ENCODE assay signal across 10 cellular contexts in genomic region chr12:123278150-123278627, GRCh38. TPM values are rescaled to one million over a fixed set of nuclear protein-coding genes. Genes with fewer than 3 reads are reported as not detected.
A peak's percentile ranks its signal among the peaks of the same experiment; 100 is the strongest.
DNase-seq lines count a peak whose midpoint lies in the region; ATAC-seq and TF ChIP-seq lines count a peak whose summit lies in the region.
"Had no signal": no experiment of that assay in that cellular context is flagged by ENCODE, and none has a peak within 500 bp of the region (broad histone marks: within the 10 kb centered on the region; RNA-seq: fewer than 3 reads in every experiment).

No MANE protein-coding gene starts in this region.

- intact Hi-C loops in left cardiac atrium (cut with DNase I), result no loop called here
- intact Hi-C loops in Right ventricle myocardium inferior (cut with DNase I), result no loop called here
- intact Hi-C loops in gastrocnemius medialis (cut with DNase I; ENCODE audit: low total_unique reads), result no loop called here

- H3K36me3 ChIP-seq in gastrocnemius medialis, result no peaks in the 10 kb centered on the region

- POLR2A ChIA-PET in activated CD4-positive, alpha-beta memory T cell treated with anti-CD3 and anti-CD28 coated beads, Interleukin-2, amount 10 ng/mL, durations not matched to agents 7 days and 5 days (lab: Charles Lee), result no interaction called here

- in situ Hi-C loops in gastrocnemius medialis (cut with MboI; ENCODE audit: low sequenced_read_pairs in 4 of 4), result no loop called here

- DNase-seq in left cardiac atrium (no peak), Right ventricle myocardium inferior (ENCODE audit: missing footprints) (no peak), gastrocnemius medialis (no peak), NCI-H2029 (lab: John Stamatoyannopoulos, UW) (no peak), NCI-H2171 treated with DMSO at 0.1 percent for 48 hours (lab: John Stamatoyannopoulos, UW) (no peak)
- no peak for DNase-seq in activated CD4-positive, alpha-beta memory T cell treated with anti-CD3 and anti-CD28 coated beads, Interleukin-2, amount 10 ng/mL, durations not matched to agents 7 days and 5 days
- no peak for DNase-seq in activated CD4-positive, alpha-beta T cell treated with anti-CD3 and anti-CD28 coated beads, Interleukin-2, amount 50 U/mL, for 4 hours
- DNase-seq: activated CD4-positive, alpha-beta T cell treated with anti-CD3 and anti-CD28 coated beads for 1 hour had no signal

- H3K4me1 Mint-ChIP-seq in activated CD4-positive, alpha-beta memory T cell treated with anti-CD3 and anti-CD28 coated beads, Interleukin-2, amount 10 ng/mL, durations not matched to agents 7 days and 5 days, result peaks cover 6% of the 10 kb centered on the region

- H3K27me3 ChIP-seq in gastrocnemius medialis, result no peaks in the 10 kb centered on the region

- TF ChIP-seq CTCF in gastrocnemius medialis (IDR thresholded peaks at IDR 0.05 in 4 of 5, conservative IDR thresholded peaks at IDR 0.05 in 1 of 5), result no peak

- CTCF ChIA-PET in activated CD4-positive, alpha-beta memory T cell treated with anti-CD3 and anti-CD28 coated beads, Interleukin-2, amount 10 ng/mL, durations not matched to agents 7 days and 5 days (lab: Charles Lee), result interaction anchor here (0.7 to 1.0 kb wide), 4 partner anchors 27 to 304 kb away, joined by 3 to 6 read pairs (median 4); no protein-coding TSS in a partner anchor

- no peak for TF ChIP-seq POLR2A in gastrocnemius medialis (IDR thresholded peaks at IDR 0.05)

- peak overlapping the region in 1 of 4 donors; percentile 49 for H3K27ac ChIP-seq in gastrocnemius medialis
- H3K27ac ChIP-seq: C4-2B had no signal

- peak; percentile 12 to 29 for ATAC-seq in left cardiac atrium
- no peak for ATAC-seq in Right ventricle myocardium inferior
- peak; percentile 85 for ATAC-seq in HG03135 (IDR thresholded peaks at IDR 0.05; ENCODE audit: unreplicated experiment)
- ATAC-seq in gastrocnemius medialis, result no peak

- no peaks in the 10 kb centered on the region for H3K4me1 ChIP-seq in gastrocnemius medialis

- H3K4me3 ChIP-seq in gastrocnemius medialis, result no peak overlapping the region

- no peaks in the 10 kb centered on the region for H3K36me3 Mint-ChIP-seq in activated CD4-positive, alpha-beta memory T cell treated with anti-CD3 and anti-CD28 coated beads, Interleukin-2, amount 10 ng/mL, durations not matched to agents 7 days and 5 days (ENCODE audit: low read depth)

- H3K4me3 Mint-ChIP-seq in activated CD4-positive, alpha-beta memory T cell treated with anti-CD3 and anti-CD28 coated beads, Interleukin-2, amount 10 ng/mL, durations not matched to agents 7 days and 5 days, result no peak overlapping the region

- H3K9me3 ChIP-seq in gastrocnemius medialis, result no peaks in the 10 kb centered on the region

- H3K27me3 Mint-ChIP-seq in activated CD4-positive, alpha-beta memory T cell treated with anti-CD3 and anti-CD28 coated beads, Interleukin-2, amount 10 ng/mL, durations not matched to agents 7 days and 5 days, result no peaks in the 10 kb centered on the region

- peak overlapping the region; percentile 58 for H3K27ac Mint-ChIP-seq in activated CD4-positive, alpha-beta memory T cell treated with anti-CD3 and anti-CD28 coated beads, Interleukin-2, amount 10 ng/mL, durations not matched to agents 7 days and 5 days

- no peaks in the 10 kb centered on the region for H3K9me3 Mint-ChIP-seq in activated CD4-positive, alpha-beta memory T cell treated with anti-CD3 and anti-CD28 coated beads, Interleukin-2, amount 10 ng/mL, durations not matched to agents 7 days and 5 days

RNA-seq across cellular contexts. Expression of gene CDK2AP1, which starts 6.5 kb away (rescaled TPM):
- total RNA-seq in left cardiac atrium, result 10 to 100 TPM; 96.6 to 97.7 TPM
- total RNA-seq in Right ventricle myocardium inferior, result 74.9 TPM
- total RNA-seq in activated CD4-positive, alpha-beta memory T cell treated with anti-CD3 and anti-CD28 coated beads, Interleukin-2, amount 10 ng/mL, durations not matched to agents 7 days and 5 days, result 10 to 100 TPM; 20.5 to 21.6 TPM
- total RNA-seq in gastrocnemius medialis, result 10 to 100 TPM; 34.2 to 65.7 (median 60.2) TPM

RNA-seq across cellular contexts. Expression of gene MTRFR, which starts 45.0 kb away (rescaled TPM):
- total RNA-seq in left cardiac atrium, result 10 to 100 TPM in 1 of 2 donors, 1 to 10 TPM in 1; 8.1 to 10.9 TPM
- total RNA-seq in Right ventricle myocardium inferior, result 8.1 TPM
- 10 to 100 TPM; 29.9 to 30.0 TPM for total RNA-seq in activated CD4-positive, alpha-beta memory T cell treated with anti-CD3 and anti-CD28 coated beads, Interleukin-2, amount 10 ng/mL, durations not matched to agents 7 days and 5 days
- total RNA-seq in gastrocnemius medialis, result 10 to 100 TPM in 1 of 4 donors, 1 to 10 TPM in 3; 4.7 to 14.1 (median 5.6) TPM

RNA-seq across cellular contexts. Expression of gene MPHOSPH9, which starts 45.2 kb away (rescaled TPM):
- total RNA-seq in left cardiac atrium, result 10 to 100 TPM; 23.4 to 27.9 TPM
- total RNA-seq in Right ventricle myocardium inferior, result 21.3 TPM
- 100 to 1,000 TPM; 113 to 116 TPM for total RNA-seq in activated CD4-positive, alpha-beta memory T cell treated with anti-CD3 and anti-CD28 coated beads, Interleukin-2, amount 10 ng/mL, durations not matched to agents 7 days and 5 days
- 10 to 100 TPM in 3 of 4 donors, 1 to 10 TPM in 1; 8.5 to 35.4 (median 12.7) TPM for total RNA-seq in gastrocnemius medialis

Comparison
In these comparisons a context has a peak if more than half of its experiments do, and no peak if none do; other contexts are left out.
1. ATAC-seq: peak in left cardiac atrium (2 of 2) and HG03135 (single experiment); none in Right ventricle myocardium inferior (single experiment) and gastrocnemius medialis (0 of 2).